In the genomic region with DNA sequence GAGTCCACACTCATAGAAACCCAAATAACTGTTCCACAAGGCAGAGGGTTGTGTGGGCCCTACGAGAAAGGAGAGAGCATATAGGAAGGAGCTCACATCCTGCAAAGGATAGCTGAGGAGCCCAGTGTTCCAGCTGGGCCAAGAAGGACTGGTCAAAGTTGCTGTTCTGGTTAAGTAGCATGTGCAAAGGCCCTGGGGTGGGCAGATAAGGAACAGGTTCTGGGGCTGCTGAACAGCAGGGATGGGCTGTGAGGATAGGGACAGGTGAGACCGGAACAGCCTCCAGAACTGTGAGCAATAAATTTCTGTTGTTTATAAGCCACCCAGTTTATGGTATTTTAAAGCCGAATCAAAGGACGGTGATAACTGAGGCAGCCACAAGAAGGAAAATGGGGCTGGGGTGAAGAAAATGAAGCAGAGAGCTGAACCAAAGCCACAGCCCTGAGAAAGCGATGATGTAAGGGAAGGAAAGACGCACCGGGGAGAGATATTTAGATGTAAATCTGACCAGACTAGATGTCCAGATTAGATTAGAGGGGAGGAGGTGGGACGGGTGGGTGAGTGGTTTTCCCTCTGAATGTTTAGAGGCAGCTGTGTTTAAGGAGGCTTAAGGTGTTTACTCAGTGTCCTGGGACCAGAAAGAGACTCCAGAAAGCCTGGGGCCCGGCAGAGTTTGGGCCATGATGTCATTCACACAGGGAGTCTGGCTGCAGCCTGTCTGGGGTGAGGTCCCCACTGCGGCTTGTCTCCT, we compare ENCODE assay signal across 9 cellular contexts.
DNase-seq lines count a peak whose midpoint lies in the region; ATAC-seq lines count a peak whose summit lies in the region.
"Had no signal": no experiment of that assay in that cellular context is flagged by ENCODE, and none has a peak within 500 bp of the region (broad histone marks: within the 10 kb centered on the region; RNA-seq: fewer than 3 reads in every experiment).

No MANE protein-coding gene starts in this region.

- DNase-seq in DMS 273 (lab: John Stamatoyannopoulos, UW; ENCODE audit: unreplicated experiment) = peak; percentile 60
- DNase-seq in DMS 273 treated with DMSO at 0.1 percent for 48 hours (lab: John Stamatoyannopoulos, UW) = no peak
- peak; percentile 25 for DNase-seq in activated T-cell treated with anti-CD3 and anti-CD28 coated beads for 1 hour (ENCODE audit: low read depth)
- peak; percentile 47 to 66 (median 63) for DNase-seq in effector memory CD8-positive, alpha-beta T cell
- DNase-seq in stimulated activated CD8-positive, alpha-beta memory T cell treated with anti-CD3 and anti-CD28 coated beads, Interleukin-7, amount 100 ng/mL, for 4 hours (ENCODE audit: low read depth in 2 of 2) = peak; percentile 56 to 65
- DNase-seq in HK-2 (ENCODE audit: unreplicated experiment) = no peak
- DNase-seq in NCI-H2081 (lab: John Stamatoyannopoulos, UW) = no peak
- DNase-seq: body of pancreas had no signal

- H3K4me3 Mint-ChIP-seq in effector memory CD8-positive, alpha-beta T cell = peak overlapping the region; percentile 57 to 60

- ATAC-seq in effector memory CD8-positive, alpha-beta T cell (replicated peaks) = peak; percentile 80
- ATAC-seq in GM18858 (IDR thresholded peaks at IDR 0.05; ENCODE audit: unreplicated experiment) = no peak
- ATAC-seq: body of pancreas had no signal

- H3K36me3 Mint-ChIP-seq in effector memory CD8-positive, alpha-beta T cell (ENCODE audit: insufficient read depth) = peaks cover 10% of the 10 kb centered on the region

- H3K9me3 Mint-ChIP-seq in effector memory CD8-positive, alpha-beta T cell = no peaks in the 10 kb centered on the region

- no peaks in the 10 kb centered on the region for H3K27me3 Mint-ChIP-seq in effector memory CD8-positive, alpha-beta T cell

- peak overlapping the region; percentile 95 to 96 for H3K27ac Mint-ChIP-seq in effector memory CD8-positive, alpha-beta T cell

- H3K4me1 Mint-ChIP-seq in effector memory CD8-positive, alpha-beta T cell (ENCODE audit: low read depth in 2 of 2) = peaks cover 21 to 31% of the 10 kb centered on the region in 2 donors

Comparison
In these comparisons a context has a peak if more than half of its experiments do, and no peak if none do; other contexts are left out.
1. DNase-seq: peak in DMS 273 (single experiment), activated T-cell treated with anti-CD3 and anti-CD28 coated beads for 1 hour (single experiment), effector memory CD8-positive, alpha-beta T cell (3 of 3) and stimulated activated CD8-positive, alpha-beta memory T cell treated with anti-CD3 and anti-CD28 coated beads, Interleukin-7, amount 100 ng/mL, for 4 hours (2 of 2); none in DMS 273 treated with DMSO at 0.1 percent for 48 hours (single experiment), HK-2 (single experiment) and NCI-H2081 (0 of 2).